In the genomic region with DNA sequence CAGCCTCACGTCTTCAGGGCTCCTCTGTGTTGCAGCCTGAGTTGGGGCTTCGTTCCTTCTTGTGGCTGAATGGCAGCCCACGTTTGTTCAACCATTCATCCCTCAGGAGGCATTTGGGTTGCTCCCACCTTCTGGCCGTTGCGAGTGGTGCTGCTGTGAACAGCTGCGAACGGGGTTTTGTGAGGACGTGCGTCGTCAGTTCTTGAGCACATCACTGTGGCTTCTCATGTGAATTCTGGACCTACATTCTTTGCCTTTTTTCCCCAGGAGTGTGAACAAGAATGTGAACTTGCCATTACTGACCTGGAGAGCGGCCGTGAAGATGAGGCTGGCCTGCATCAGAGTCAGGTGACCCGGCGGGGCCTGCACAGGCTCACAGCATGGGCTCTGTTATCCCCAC, we compare ENCODE assay signal across 22 cellular contexts.
"Had no signal": no experiment of that assay in that cellular context is flagged by ENCODE, and none has a peak within 500 bp of the region (broad histone marks: within the 10 kb centered on the region; RNA-seq: fewer than 3 reads in every experiment).

No MANE protein-coding gene starts in this region.

- H3K4me3 Mint-ChIP-seq: naive thymus-derived CD4-positive, alpha-beta T cell; nephron progenitor cell had no signal

- H3K9me3 Mint-ChIP-seq: naive thymus-derived CD4-positive, alpha-beta T cell; nephron progenitor cell had no signal

- H2AFZ ChIP-seq: hepatocyte had no signal

- FAIRE-seq: small intestine had no signal

- H3K4me1 ChIP-seq: gastroesophageal sphincter, suprapubic skin, thyroid gland, upper lobe of left lung, vagina had no signal

- ATAC-seq: gastroesophageal sphincter; left colon; left ventricle myocardium superior; naive thymus-derived CD4-positive, alpha-beta T cell; psoas muscle; sciatic nerve had no signal

- H3K27me3 Mint-ChIP-seq: naive thymus-derived CD4-positive, alpha-beta T cell had no signal

- H3K4me2 ChIP-seq: hepatocyte had no signal

- H3K9me3 ChIP-seq: esophagus squamous epithelium, gastroesophageal sphincter, neutrophil, psoas muscle, suprapubic skin, thyroid gland, upper lobe of left lung, vagina had no signal

- H3K27me3 ChIP-seq: esophagus squamous epithelium, gastroesophageal sphincter, hepatocyte, neutrophil, suprapubic skin, thyroid gland, upper lobe of left lung, vagina had no signal

- H3K27ac ChIP-seq: esophagus squamous epithelium, gastroesophageal sphincter, hepatocyte, neutrophil, psoas muscle, suprapubic skin, thyroid gland, upper lobe of left lung, vagina had no signal

- DNase-seq: effector memory CD4-positive, alpha-beta T cell; esophagus squamous epithelium; foreskin fibroblast; left colon; left ventricle myocardium superior; mesendoderm; naive thymus-derived CD4-positive, alpha-beta T cell; nephron progenitor cell; retina; small intestine; stimulated activated CD4-positive, alpha-beta T cell treated with anti-CD3 and anti-CD28 coated beads, Interleukin-12 subunit alpha, Interleukin-12 subunit beta, amount 100 ng/mL, for 4 hours; stimulated activated naive CD4-positive, alpha-beta T cell treated with Interleukin-2 at 50 U/mL for 16 hours; thyroid gland had no signal

- H3K4me1 Mint-ChIP-seq: nephron progenitor cell had no signal

- H3K4me3 ChIP-seq: esophagus squamous epithelium, gastroesophageal sphincter, hepatocyte, lung, psoas muscle, suprapubic skin, thyroid gland, upper lobe of left lung, vagina had no signal
